ENCODE assay signal across 15 cellular contexts in genomic region chr6:108653864-108654402, GRCh38.
DNase-seq lines count a peak whose midpoint lies in the region; ATAC-seq and TF ChIP-seq lines count a peak whose summit lies in the region.
"Had no signal": no experiment of that assay in that cellular context is flagged by ENCODE, and none has a peak within 500 bp of the region (broad histone marks: within the 10 kb centered on the region; RNA-seq: fewer than 3 reads in every experiment).

No MANE protein-coding gene starts in this region.

- TF ChIP-seq CTCF in colonic mucosa (IDR thresholded peaks at IDR 0.05) (no peak), right lobe of liver (IDR thresholded peaks at IDR 0.05) (no peak)

- TF ChIP-seq POLR2A in right lobe of liver (IDR thresholded peaks at IDR 0.05): no peak

- no peaks in the 10 kb centered on the region for H3K27me3 ChIP-seq in colonic mucosa
- no peaks in the 10 kb centered on the region for H3K27me3 ChIP-seq in right lobe of liver

- H3K9ac ChIP-seq in colonic mucosa (ENCODE audit: low read depth in 2 of 2, low read length in 2 of 2): no peak overlapping the region

- no peaks in the 10 kb centered on the region for H3K36me3 ChIP-seq in colonic mucosa
- no peaks in the 10 kb centered on the region for H3K36me3 ChIP-seq in right lobe of liver

- H3K4me3 ChIP-seq in colonic mucosa (no peak overlapping the region), right lobe of liver (no peak overlapping the region)
- H3K4me3 ChIP-seq: skin epidermis had no signal

- H3K9me3 Mint-ChIP-seq in stimulated activated effector memory CD8-positive, alpha-beta T cell treated with anti-CD3 and anti-CD28 coated beads, Interleukin-12 subunit alpha, Interleukin-12 subunit beta, amount 100 ng/mL, for 72 hours: no peaks in the 10 kb centered on the region
- H3K9me3 Mint-ChIP-seq: stimulated activated naive CD8-positive, alpha-beta T cell treated with anti-CD3 and anti-CD28 coated beads, Interleukin-15, Interleukin-2, amounts not matched to agents 100 ng/mL and 50 ng/mL, for 24 hours had no signal

- ATAC-seq in right lobe of liver (peak; percentile 52 to 85 (median 64)), HG03469 (IDR thresholded peaks at IDR 0.05; ENCODE audit: unreplicated experiment) (no peak), GM19467 (IDR thresholded peaks at IDR 0.05; ENCODE audit: unreplicated experiment) (no peak)
- no peak for ATAC-seq in stimulated activated effector memory CD8-positive, alpha-beta T cell treated with anti-CD3 and anti-CD28 coated beads, Interleukin-12 subunit alpha, Interleukin-12 subunit beta, amount 100 ng/mL, for 72 hours
- ATAC-seq: activated naive CD4-positive, alpha-beta T cell treated with anti-CD3 and anti-CD28 coated beads, Interleukin-2, amount 50 U/mL, for 72 hours had no signal

- intact Hi-C loops in colonic mucosa (cut with DNase I): no loop called here
- intact Hi-C loops in right lobe of liver (cut with DNase I): loop anchor here in 1 of 2 donors (10.0 kb wide), 1 partner anchor 89 kb away; the partner anchor contains the start of gene FOXO3

- H3K4me1 Mint-ChIP-seq in stimulated activated effector memory CD8-positive, alpha-beta T cell treated with anti-CD3 and anti-CD28 coated beads, Interleukin-12 subunit alpha, Interleukin-12 subunit beta, amount 100 ng/mL, for 72 hours: peaks cover 57% of the 10 kb centered on the region

- H3K36me3 Mint-ChIP-seq in stimulated activated effector memory CD8-positive, alpha-beta T cell treated with anti-CD3 and anti-CD28 coated beads, Interleukin-12 subunit alpha, Interleukin-12 subunit beta, amount 100 ng/mL, for 72 hours: no peaks in the 10 kb centered on the region
- H3K36me3 Mint-ChIP-seq: activated naive CD4-positive, alpha-beta T cell treated with anti-CD3 and anti-CD28 coated beads, Interleukin-2, amount 50 U/mL, for 72 hours had no signal

- WGBS in right lobe of liver (ENCODE audit: insufficient coverage, low coverage, low lambda C conversion rate, missing lambda C conversion rate): 49% methylated on average over 4 of the region's 4 CpGs

- H3K9me3 ChIP-seq in colonic mucosa (no peaks in the 10 kb centered on the region), right lobe of liver (no peaks in the 10 kb centered on the region)
- H3K9me3 ChIP-seq: Caco-2 had no signal

- H3K27ac Mint-ChIP-seq in stimulated activated effector memory CD8-positive, alpha-beta T cell treated with anti-CD3 and anti-CD28 coated beads, Interleukin-12 subunit alpha, Interleukin-12 subunit beta, amount 100 ng/mL, for 72 hours: peak overlapping the region; percentile 23
- H3K27ac Mint-ChIP-seq: activated naive CD4-positive, alpha-beta T cell treated with anti-CD3 and anti-CD28 coated beads, Interleukin-2, amount 50 U/mL, for 72 hours; stimulated activated naive CD8-positive, alpha-beta T cell treated with anti-CD3 and anti-CD28 coated beads, Interleukin-15, Interleukin-2, amounts not matched to agents 100 ng/mL and 50 ng/mL, for 24 hours had no signal

- DNase-seq in LHCN-M2 (ENCODE audit: low read depth) (peak; percentile 88), colonic mucosa (no peak), right lobe of liver (peak; percentile 55 to 69 (median 58)), NCI-H1092 treated with DMSO at 0.1 percent for 48 hours (lab: John Stamatoyannopoulos, UW) (no peak), UCSD-AML1 (lab: John Stamatoyannopoulos, UW; ENCODE audit: unreplicated experiment) (no peak)
- no peak for DNase-seq in stimulated activated effector memory CD8-positive, alpha-beta T cell treated with anti-CD3 and anti-CD28 coated beads, Interleukin-12 subunit alpha, Interleukin-12 subunit beta, amount 100 ng/mL, for 72 hours (ENCODE audit: low spot score in 2 of 2)
- DNase-seq: Caco-2, glutamatergic neuron, NCI-H774, T-helper 9 cell had no signal

- no peak overlapping the region for H3K4me3 Mint-ChIP-seq in stimulated activated effector memory CD8-positive, alpha-beta T cell treated with anti-CD3 and anti-CD28 coated beads, Interleukin-12 subunit alpha, Interleukin-12 subunit beta, amount 100 ng/mL, for 72 hours
- H3K4me3 Mint-ChIP-seq: stimulated activated naive CD8-positive, alpha-beta T cell treated with anti-CD3 and anti-CD28 coated beads, Interleukin-15, Interleukin-2, amounts not matched to agents 100 ng/mL and 50 ng/mL, for 24 hours had no signal

- peak overlapping the region; percentile 4 for H3K27ac ChIP-seq in colonic mucosa
- H3K27ac ChIP-seq in right lobe of liver: peak overlapping the region; percentile 4 to 47 (median 42)

- peaks cover 9% of the 10 kb centered on the region for H3K4me1 ChIP-seq in colonic mucosa
- peaks cover 0 to 68% (median 34%) of the 10 kb centered on the region in 4 donors for H3K4me1 ChIP-seq in right lobe of liver
- H3K4me1 ChIP-seq: Caco-2 had no signal

Comparison
In these comparisons a context has a peak if more than half of its experiments do, and no peak if none do; other contexts are left out.
1. DNase-seq: peak in LHCN-M2 (single experiment) and right lobe of liver (3 of 3); none in colonic mucosa (single experiment), stimulated activated effector memory CD8-positive, alpha-beta T cell treated with anti-CD3 and anti-CD28 coated beads, Interleukin-12 subunit alpha, Interleukin-12 subunit beta, amount 100 ng/mL, for 72 hours (0 of 2), NCI-H1092 treated with DMSO at 0.1 percent for 48 hours (single experiment) and UCSD-AML1 (single experiment).
2. ATAC-seq: peak in right lobe of liver (4 of 4); none in stimulated activated effector memory CD8-positive, alpha-beta T cell treated with anti-CD3 and anti-CD28 coated beads, Interleukin-12 subunit alpha, Interleukin-12 subunit beta, amount 100 ng/mL, for 72 hours (single experiment), HG03469 (single experiment) and GM19467 (single experiment).